8 cellular contexts compared by ENCODE assay signal in the genomic region with DNA sequence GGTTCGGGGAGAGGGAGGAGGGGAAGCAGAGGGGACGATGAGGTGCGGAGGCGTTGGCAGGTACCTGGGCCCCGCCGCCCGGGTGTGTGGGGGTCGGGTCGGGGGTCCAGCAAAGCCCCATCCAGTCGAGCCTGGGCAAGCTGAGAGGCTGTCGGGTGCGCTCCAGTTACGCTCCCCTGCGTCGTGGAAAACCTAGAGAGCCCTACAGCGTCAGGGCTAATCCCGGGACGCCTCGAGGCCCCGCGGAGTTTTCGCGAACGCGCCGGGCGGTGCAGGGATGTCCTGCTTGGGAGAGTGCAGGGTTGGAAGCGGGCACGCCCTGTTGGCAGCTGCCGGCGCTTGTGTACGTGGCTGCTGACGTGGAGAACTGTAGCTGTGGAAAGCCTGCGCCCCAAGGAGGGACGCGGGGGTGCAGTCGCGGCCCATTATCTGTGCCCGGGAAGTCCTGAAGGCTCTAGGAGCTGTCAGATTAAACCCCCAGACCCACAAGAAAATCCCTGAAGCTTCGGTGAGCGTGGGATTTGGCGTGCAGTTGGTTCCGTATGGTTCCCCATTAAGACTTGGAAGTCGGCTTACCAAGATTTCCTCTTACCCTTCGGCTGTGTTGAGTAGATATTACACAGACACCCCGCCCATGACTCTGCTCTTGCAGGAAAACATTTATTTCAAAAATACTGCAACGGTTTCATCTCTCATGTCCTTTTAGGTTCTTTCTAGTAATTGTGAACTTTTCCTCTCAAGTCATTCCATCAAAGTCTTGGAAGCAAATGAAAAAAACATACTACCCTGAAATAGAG. TPM values are rescaled to one million over a fixed set of nuclear protein-coding genes. Genes with fewer than 3 reads are reported as not detected.
A peak's percentile ranks its signal among the peaks of the same experiment; 100 is the strongest.
DNase-seq lines count a peak whose midpoint lies in the region; ATAC-seq and TF ChIP-seq lines count a peak whose summit lies in the region.

No MANE protein-coding gene starts in this region.

- H3K9me3 ChIP-seq in SJSA1 (replicated peaks) (no peaks in the 10 kb centered on the region), parathyroid adenoma (ENCODE audit: control insufficient read depth, low read length) (no peaks in the 10 kb centered on the region), transverse colon (no peaks in the 10 kb centered on the region)

- peak; percentile 91 for TF ChIP-seq POLR2A in transverse colon (IDR thresholded peaks at IDR 0.05)

- peak; percentile 39 for TF ChIP-seq EP300 in transverse colon (IDR thresholded peaks at IDR 0.05; ENCODE audit: low read depth)

- H3K27ac ChIP-seq in SJSA1 (peak overlapping the region; percentile 95), parathyroid adenoma (peak overlapping the region; percentile 98), transverse colon (peak overlapping the region; percentile 98 to 100 (median 100))

- TF ChIP-seq CTCF in parathyroid adenoma (IDR thresholded peaks at IDR 0.05), result peak; percentile 15
- peak in 2 of 5 experiments; percentile 17 to 28 for TF ChIP-seq CTCF in transverse colon (IDR thresholded peaks at IDR 0.05)

- peak overlapping the region; percentile 54 for H3K4me3 ChIP-seq in SJSA1
- peak overlapping the region; percentile 85 for H3K4me3 ChIP-seq in parathyroid adenoma (ENCODE audit: low read depth, low read length)
- H3K4me3 ChIP-seq in transverse colon, result peak overlapping the region; percentile 61 to 86 (median 66)

- intact Hi-C loops in head of caudate nucleus (cut with DNase I) (loop anchor here (5.0 kb wide), 1 partner anchor 232 kb away; no protein-coding TSS in a partner anchor), transverse colon (cut with DNase I; ENCODE audit: low total_unique reads) (loop anchor here (10.0 kb wide), 1 partner anchor 119 kb away; a partner anchor contains a TSS)

- H3K27me3 ChIP-seq in SJSA1 (replicated peaks) (no peaks in the 10 kb centered on the region), parathyroid adenoma (ENCODE audit: control insufficient read depth, insufficient read depth, low read length) (no peaks in the 10 kb centered on the region), transverse colon (no peaks in the 10 kb centered on the region)

- H3K9ac ChIP-seq in parathyroid adenoma, result peak overlapping the region; percentile 38

- DNase-seq in Caki2 (ENCODE audit: low read depth) (peak; percentile 86), HPDE6-E6E7 (ENCODE audit: extremely low spot score) (peak; percentile 42), SJSA1 (ENCODE audit: low read depth in 1 of 2, low spot score in 2 of 2) (peak; percentile 87 to 89), head of caudate nucleus (peak; percentile 79 to 95 (median 88)), transverse colon (peak; percentile 93)

- peak; percentile 33 for ATAC-seq in GM19463 (IDR thresholded peaks at IDR 0.05; ENCODE audit: unreplicated experiment)

- peak overlapping the region; percentile 95 for H3K4me2 ChIP-seq in parathyroid adenoma (ENCODE audit: low read length)

- H3K4me1 Mint-ChIP-seq in activated naive CD4-positive, alpha-beta T cell treated with anti-CD3 and anti-CD28 coated beads, Interleukin-2, amount 50 U/mL, for 24 hours, result peaks cover 52% of the 10 kb centered on the region

- WGBS in transverse colon (ENCODE audit: low coverage in 1 of 2), 2 donors, result 0 to 1% methylated on average over 2 to 47 of the region's 47 CpGs

- no peaks in the 10 kb centered on the region for H3K79me2 ChIP-seq in parathyroid adenoma

- H3K4me1 ChIP-seq in SJSA1 (replicated peaks) (peaks cover 58% of the 10 kb centered on the region), parathyroid adenoma (peaks cover 3% of the 10 kb centered on the region), transverse colon (peaks cover 7 to 56% (median 32%) of the 10 kb centered on the region in 4 donors)

- H2AFZ ChIP-seq in parathyroid adenoma, result peak overlapping the region; percentile 98

- H3K27me3 Mint-ChIP-seq in activated naive CD4-positive, alpha-beta T cell treated with anti-CD3 and anti-CD28 coated beads, Interleukin-2, amount 50 U/mL, for 24 hours, result no peaks in the 10 kb centered on the region

- in situ Hi-C loops in Caki2 (cut with HindIII; ENCODE audit: low pct_unique_long_range_greater_than_20kb, low sequenced_read_pairs), result no loop called here
- in situ Hi-C loops in transverse colon (cut with MboI; ENCODE audit: low pct_ligation_motif_present in 1 of 4, low pct_unique_long_range_greater_than_20kb in 1 of 4, low sequenced_read_pairs in 3 of 4), result loop anchor here in 1 of 4 donors (10.0 to 25.0 kb wide), 2 partner anchors 91 to 647 kb away; a partner anchor contains a TSS

- no peaks in the 10 kb centered on the region for H3K36me3 Mint-ChIP-seq in activated naive CD4-positive, alpha-beta T cell treated with anti-CD3 and anti-CD28 coated beads, Interleukin-2, amount 50 U/mL, for 24 hours

- H3K36me3 ChIP-seq in SJSA1 (no peaks in the 10 kb centered on the region), parathyroid adenoma (ENCODE audit: control insufficient read depth, insufficient read depth, low read length) (no peaks in the 10 kb centered on the region), transverse colon (no peaks in the 10 kb centered on the region)

- H3K9me3 Mint-ChIP-seq in activated naive CD4-positive, alpha-beta T cell treated with anti-CD3 and anti-CD28 coated beads, Interleukin-2, amount 50 U/mL, for 24 hours, result no peaks in the 10 kb centered on the region

- peak overlapping the region; percentile 91 for H3K4me3 Mint-ChIP-seq in activated naive CD4-positive, alpha-beta T cell treated with anti-CD3 and anti-CD28 coated beads, Interleukin-2, amount 50 U/mL, for 24 hours

- peak overlapping the region; percentile 87 for H3K27ac Mint-ChIP-seq in activated naive CD4-positive, alpha-beta T cell treated with anti-CD3 and anti-CD28 coated beads, Interleukin-2, amount 50 U/mL, for 24 hours

RNA-seq across cellular contexts. Expression of a gene that starts 11.3 kb away (rescaled TPM):
- 77.2 and 80.3 TPM in 2 replicates for total RNA-seq in Caki2 (2014; rRNA removed; shearing (Covaris generic); ENCODE audit: low replicate concordance)
- total RNA-seq in SJSA1 (2014; rRNA removed; shearing (Covaris generic)), result 188 and 238 TPM in 2 replicates
- 100 to 1,000 TPM; 104 to 300 (median 229) TPM for total RNA-seq in transverse colon

Comparison
In these comparisons a context has a peak if more than half of its experiments do, and no peak if none do; other contexts are left out.
1. Peak in every context shown above with its lines: DNase-seq, ATAC-seq, H3K4me3 ChIP-seq and H3K27ac ChIP-seq.
2. DNase-seq: peak in every context shown above with its lines; median percentile 93 in transverse colon; 88 in SJSA1; 88 in head of caudate nucleus; 86 in Caki2; 42 in HPDE6-E6E7.